22 cellular contexts compared by ENCODE assay signal in genomic region chr1:30466610-30467009, GRCh38.
DNase-seq lines count a peak whose midpoint lies in the region; ATAC-seq, FAIRE-seq and TF ChIP-seq lines count a peak whose summit lies in the region.
"Had no signal": no experiment of that assay in that cellular context is flagged by ENCODE, and none has a peak within 500 bp of the region (broad histone marks: within the 10 kb centered on the region; RNA-seq: fewer than 3 reads in every experiment).

No MANE protein-coding gene starts in this region.

- peak; percentile 28 for DNase-seq in activated effector memory CD4-positive, alpha-beta T cell treated with anti-CD3 and anti-CD28 coated beads, Interleukin-2, amount 50 U/mL, for 16 hours
- no peak for DNase-seq in activated effector memory CD4-positive, alpha-beta T cell treated with Interleukin-2 at 50 U/mL for 16 hours
- no peak for DNase-seq in K562 (ENCODE audit: extremely low read depth in 1 of 4, low spot score in 3 of 4)
- DNase-seq in posterior vena cava (ENCODE audit: low spot score): peak; percentile 24
- peak; percentile 19 for DNase-seq in spleen
- DNase-seq in erythroblast (lab: John Stamatoyannopoulos, UW): no peak
- no peak for DNase-seq in mesenchymal stem cell
- DNase-seq: AML-193; Caco-2; Calu3; CD8-positive, alpha-beta T cell; DMS79 treated with DMSO at 0.1 percent for 48 hours; GF-D8 had no signal

- H3K4me3 ChIP-seq in K562: no peak overlapping the region
- H3K4me3 ChIP-seq in spleen: no peak overlapping the region
- no peak overlapping the region for H3K4me3 ChIP-seq in mesenchymal stem cell (ENCODE audit: insufficient read depth in 1 of 2, low read depth in 1 of 2, low read length in 2 of 2)
- H3K4me3 ChIP-seq: A549; BLaER1 treated with 17β-estradiol and CSF1 and Interleukin-3, amounts not matched to agents 10 nM and 100 nM had no signal

- no peaks in the 10 kb centered on the region for H3K9me1 ChIP-seq in K562 (ENCODE audit: control insufficient read depth, insufficient read depth, low read length)

- no peak overlapping the region for H3K14ac ChIP-seq in mesenchymal stem cell (ENCODE audit: low read length in 2 of 2)

- no peak overlapping the region for H2BK12ac ChIP-seq in mesenchymal stem cell (ENCODE audit: low read length in 2 of 2)

- no peaks in the 10 kb centered on the region for H4K20me1 ChIP-seq in K562 (replicated peaks; ENCODE audit: control insufficient read depth, insufficient read depth, low read length)
- H4K20me1 ChIP-seq: BLaER1 treated with 17β-estradiol and CSF1 and Interleukin-3, amounts not matched to agents 10 nM and 100 nM had no signal

- TF ChIP-seq POLR2A in K562 (conservative IDR thresholded peaks at IDR 0.05): no peak
- TF ChIP-seq POLR2A in spleen (IDR thresholded peaks at IDR 0.05): no peak
- no peak for TF ChIP-seq POLR2A in erythroblast (IDR thresholded peaks at IDR 0.05; ENCODE audit: low read length)

- H3K79me2 ChIP-seq in K562 (ENCODE audit: control insufficient read depth, insufficient read depth, low read length): no peaks in the 10 kb centered on the region

- no peak overlapping the region for H2BK5ac ChIP-seq in mesenchymal stem cell (ENCODE audit: low read depth, low read length, poor library complexity, severe bottlenecking)

- no peak overlapping the region for H2AFZ ChIP-seq in K562 (ENCODE audit: low read depth, low read length)
- H2AFZ ChIP-seq in mesenchymal stem cell (ENCODE audit: low read depth, low read length): no peak overlapping the region

- CTCF ChIA-PET in K562 (lab: Yijun Ruan, JAX; ENCODE audit: low intra/inter-chr PET ratio): no interaction called here

- intact Hi-C loops in K562 (cut with micrococcal nuclease): no loop called here
- intact Hi-C loops in posterior vena cava (cut with DNase I): no loop called here
- intact Hi-C loops in spleen (cut with DNase I; ENCODE audit: low total_unique reads): no loop called here

- H3K4me2 ChIP-seq in K562 (ENCODE audit: insufficient read depth, low read length) (no peak overlapping the region), mesenchymal stem cell (ENCODE audit: low read length, poor library complexity, severe bottlenecking) (no peak overlapping the region)
- H3K4me2 ChIP-seq: A549; BLaER1 treated with 17β-estradiol and CSF1 and Interleukin-3, amounts not matched to agents 10 nM and 100 nM had no signal

- H3K4me1 ChIP-seq in K562 (replicated peaks in 1 of 2; ENCODE audit: control insufficient read depth in 2 of 2, insufficient read depth in 2 of 2, low read length in 2 of 2): no peaks in the 10 kb centered on the region
- no peaks in the 10 kb centered on the region for H3K4me1 ChIP-seq in spleen
- no peaks in the 10 kb centered on the region for H3K4me1 ChIP-seq in mesenchymal stem cell (ENCODE audit: control insufficient read depth, insufficient read depth, low read depth, low read length)
- H3K4me1 ChIP-seq: A549; BLaER1 treated with 17β-estradiol and CSF1 and Interleukin-3, amounts not matched to agents 10 nM and 100 nM; Caco-2 had no signal

- TF ChIP-seq CTCF in K562 (IDR thresholded peaks at IDR 0.05 in 2 of 3, conservative IDR thresholded peaks at IDR 0.05 in 1 of 3; ENCODE audit: insufficient read depth in 2 of 3, low read depth in 1 of 3, low read length in 3 of 3) (no peak), spleen (IDR thresholded peaks at IDR 0.05 in 8 of 11, conservative IDR thresholded peaks at IDR 0.05 in 3 of 11) (no peak)

- H3K36me3 ChIP-seq in K562 (ENCODE audit: control insufficient read depth, insufficient read depth, low read length): no peaks in the 10 kb centered on the region
- no peaks in the 10 kb centered on the region for H3K36me3 ChIP-seq in spleen
- H3K36me3 ChIP-seq in mesenchymal stem cell (ENCODE audit: control insufficient read depth in 1 of 2, insufficient read depth in 2 of 2, low read depth in 1 of 2, low read length in 2 of 2): no peaks in the 10 kb centered on the region
- H3K36me3 ChIP-seq: BLaER1 treated with 17β-estradiol and CSF1 and Interleukin-3, amounts not matched to agents 10 nM and 100 nM had no signal

- no peak overlapping the region for H2BK15ac ChIP-seq in mesenchymal stem cell (ENCODE audit: low read depth, poor library complexity, severe bottlenecking)

- H2AK5ac ChIP-seq in mesenchymal stem cell (ENCODE audit: low read length, severe bottlenecking): no peak overlapping the region

- H4K91ac ChIP-seq in mesenchymal stem cell (ENCODE audit: low read length): no peak overlapping the region

- H4K8ac ChIP-seq in mesenchymal stem cell (ENCODE audit: low read length): no peak overlapping the region

- no peak overlapping the region for H2BK120ac ChIP-seq in mesenchymal stem cell (ENCODE audit: low read depth, low read length)

- no peak overlapping the region for H3K23ac ChIP-seq in mesenchymal stem cell (ENCODE audit: low read length in 2 of 2)

- H3K9me3 ChIP-seq in K562 (replicated peaks; ENCODE audit: control insufficient read depth, insufficient read depth, low read depth, low read length): no peaks in the 10 kb centered on the region
- no peaks in the 10 kb centered on the region for H3K9me3 ChIP-seq in spleen
- no peaks in the 10 kb centered on the region for H3K9me3 ChIP-seq in mesenchymal stem cell (ENCODE audit: control insufficient read depth, low read length)
- H3K9me3 ChIP-seq: A549; BLaER1 treated with 17β-estradiol and CSF1 and Interleukin-3, amounts not matched to agents 10 nM and 100 nM; Caco-2 had no signal

- no peak overlapping the region for H3K9ac ChIP-seq in K562 (ENCODE audit: insufficient read depth in 1 of 2, low read depth in 2 of 2, low read length in 2 of 2)
- H3K9ac ChIP-seq in mesenchymal stem cell (ENCODE audit: low read length): no peak overlapping the region
- H3K9ac ChIP-seq: BLaER1 treated with 17β-estradiol and CSF1 and Interleukin-3, amounts not matched to agents 10 nM and 100 nM had no signal

- in situ Hi-C loops in K562 (cut with MboI): no loop called here

- TF ChIP-seq RAD21 in K562 (CRISPR knock-in tag; conservative IDR thresholded peaks at IDR 0.05 in 1 of 2, IDR thresholded peaks at IDR 0.05 in 1 of 2): no peak

- 0% methylated on average over 3 of the region's 3 CpGs for WGBS in K562 (ENCODE audit: insufficient coverage, low coverage, missing lambda C conversion rate)
- WGBS in spleen, 5 donors: 56 to 78% (median 72%) methylated on average over 3 of the region's 3 CpGs
- WGBS in mesenchymal stem cell: 56% methylated on average over 3 of the region's 3 CpGs

- POLR2A ChIA-PET in K562 (lab: Yijun Ruan, JAX): interaction anchor here (1.2 kb wide), 1 partner anchor 9 kb away, joined by 3 read pairs; no protein-coding TSS in a partner anchor

- H3K79me1 ChIP-seq in mesenchymal stem cell (replicated peaks; ENCODE audit: low read length, poor library complexity, severe bottlenecking): no peaks in the 10 kb centered on the region

- FAIRE-seq in K562 (lab: Jason Lieb, UNC): no peak
- FAIRE-seq: A549, D721Med, G401.6, GM12891, GM19239 had no signal

- BruUV-seq in K562 (replicated peaks; lab: Mats Ljungman, UMichigan): no TSS peak

- TF ChIP-seq EP300 in K562 (IDR thresholded peaks at IDR 0.05; ENCODE audit: low read length): no peak

- H3K4ac ChIP-seq in mesenchymal stem cell (ENCODE audit: low read depth in 1 of 2, low read length in 2 of 2): no peak overlapping the region

- H3K27ac ChIP-seq in K562 (ENCODE audit: extremely low read depth, low read depth, low read length) (no peak overlapping the region), spleen (no peak overlapping the region), mesenchymal stem cell (ENCODE audit: low read length, poor library complexity, severe bottlenecking) (no peak overlapping the region)
- H3K27ac ChIP-seq: 22Rv1; A549; BLaER1 treated with 17β-estradiol and CSF1 and Interleukin-3, amounts not matched to agents 10 nM and 100 nM; C4-2B had no signal

- peak; percentile 32; the same call in 2 of the 3 replicates for ATAC-seq in K562
- no peak for ATAC-seq in GM21381 (IDR thresholded peaks at IDR 0.05; ENCODE audit: unreplicated experiment)
- ATAC-seq: A549; CD8-positive, alpha-beta T cell had no signal

- peaks cover 2 to 27% of the 10 kb centered on the region in 2 experiments; a peak in 2 of 5 replicates for H3K27me3 ChIP-seq in K562 (ENCODE audit: control insufficient read depth in 2 of 2, insufficient read depth in 2 of 2, low read length in 2 of 2)
- H3K27me3 ChIP-seq in spleen (replicated peaks in 1 of 7): peaks cover 0 to 36% (median 0%) of the 10 kb centered on the region in 7 donors
- peaks cover 0 to 11% of the 10 kb centered on the region in 2 experiments for H3K27me3 ChIP-seq in mesenchymal stem cell (ENCODE audit: control insufficient read depth in 1 of 2, insufficient read depth in 1 of 2, low read length in 2 of 2)
- H3K27me3 ChIP-seq: BLaER1 treated with 17β-estradiol and CSF1 and Interleukin-3, amounts not matched to agents 10 nM and 100 nM had no signal

- H3K18ac ChIP-seq in mesenchymal stem cell (ENCODE audit: low read depth in 1 of 2, low read length in 2 of 2): no peak overlapping the region

TF ChIP-seq in K562, 482 proteins besides CTCF, POLR2A, EP300 and RAD21:
- TF ChIP-seq MAFF (IDR thresholded peaks at IDR 0.05; ENCODE audit: low read length) (no peak), RAD51 (IDR thresholded peaks at IDR 0.05; ENCODE audit: borderline replicate concordance, low read depth) (peak; percentile 51; the same call in 1 of the 2 replicates), RBM14 (IDR thresholded peaks at IDR 0.05; ENCODE audit: borderline replicate concordance, insufficient read depth, low read depth, low read length) (no peak), FOXK1 (CRISPR knock-in tag; IDR thresholded peaks at IDR 0.05; ENCODE audit: borderline replicate concordance) (no peak), USF2 (CRISPR knock-in tag; IDR thresholded peaks at IDR 0.05) (peak; percentile 62)
TF ChIP-seq in K562: peak in this region for 2.

Comparison
In these comparisons a context has a peak if more than half of its experiments do, and no peak if none do; other contexts are left out.
1. DNase-seq: peak in activated effector memory CD4-positive, alpha-beta T cell treated with anti-CD3 and anti-CD28 coated beads, Interleukin-2, amount 50 U/mL, for 16 hours (single experiment), posterior vena cava (single experiment) and spleen (single experiment); none in activated effector memory CD4-positive, alpha-beta T cell treated with Interleukin-2 at 50 U/mL for 16 hours (single experiment), K562 (0 of 4), erythroblast (0 of 2) and mesenchymal stem cell (single experiment).